ENCODE assay signal across 19 cellular contexts in the genomic region with DNA sequence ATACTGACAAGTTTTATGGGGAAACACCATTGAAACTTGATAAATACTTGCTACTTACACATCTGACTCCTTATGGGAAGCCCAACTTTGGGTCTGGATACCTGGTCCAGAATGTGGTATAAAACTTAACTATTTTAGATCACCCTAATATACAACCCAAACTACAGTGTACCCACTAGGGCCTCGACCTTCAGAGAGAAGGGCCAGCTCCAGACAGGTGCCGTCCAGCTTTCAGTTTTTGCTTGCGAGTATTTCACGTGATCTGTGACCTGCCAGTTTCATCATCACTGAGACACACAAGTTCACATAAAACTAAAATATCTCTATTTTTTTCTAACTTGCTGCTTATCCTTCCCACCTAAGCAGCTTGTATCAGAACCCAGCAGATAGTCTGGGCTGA. TPM values are rescaled to one million over a fixed set of nuclear protein-coding genes. Genes with fewer than 3 reads are reported as not detected.
DNase-seq lines count a peak whose midpoint lies in the region; ATAC-seq, FAIRE-seq and TF ChIP-seq lines count a peak whose summit lies in the region.
"Had no signal": no experiment of that assay in that cellular context is flagged by ENCODE, and none has a peak within 500 bp of the region (broad histone marks: within the 10 kb centered on the region; RNA-seq: fewer than 3 reads in every experiment).

No MANE protein-coding gene starts in this region.

- intact Hi-C loops in K562 (cut with micrococcal nuclease) (no loop called here), HepG2 (cut with micrococcal nuclease; ENCODE audit: unreplicated experiment) (no loop called here)

- no peak overlapping the region for H3K4me3 Mint-ChIP-seq in nephron progenitor cell
- H3K4me3 Mint-ChIP-seq: CD4-positive, alpha-beta memory T cell; H9 had no signal

- H3K9me3 ChIP-seq in K562 (replicated peaks; ENCODE audit: control insufficient read depth, insufficient read depth, low read depth, low read length) (no peaks in the 10 kb centered on the region), HepG2 (ENCODE audit: low read length) (no peaks in the 10 kb centered on the region)

- 18% methylated on average over 4 of the region's 4 CpGs for WGBS in K562 (ENCODE audit: insufficient coverage, low coverage, missing lambda C conversion rate)
- 68% methylated on average over 4 of the region's 4 CpGs for WGBS in HepG2 (ENCODE audit: low lambda C conversion rate)

- H3K4me1 ChIP-seq in K562 (replicated peaks in 1 of 2; ENCODE audit: control insufficient read depth in 2 of 2, insufficient read depth in 2 of 2, low read length in 2 of 2) (peaks cover 0 to 6% of the 10 kb centered on the region in 2 experiments; a peak in 3 of 5 replicates), HepG2 (ENCODE audit: insufficient read depth, low read length) (no peaks in the 10 kb centered on the region)

- H3K4me2 ChIP-seq in K562 (ENCODE audit: insufficient read depth, low read length) (no peak overlapping the region; the same call in 1 of the 2 replicates), HepG2 (ENCODE audit: low read depth, low read length) (no peak overlapping the region)

- H3K9ac ChIP-seq in K562 (ENCODE audit: insufficient read depth in 1 of 2, low read depth in 2 of 2, low read length in 2 of 2) (no peak overlapping the region; a peak in 1 of 4 replicates), HepG2 (ENCODE audit: insufficient read depth, low read depth, low read length) (no peak overlapping the region)
- H3K9ac ChIP-seq: GM23248 had no signal

- H3K27me3 Mint-ChIP-seq in nephron progenitor cell (ENCODE audit: low read depth, poor library complexity): no peaks in the 10 kb centered on the region
- H3K27me3 Mint-ChIP-seq: CD4-positive, alpha-beta memory T cell had no signal

- no peak for TF ChIP-seq CTCF in K562 (IDR thresholded peaks at IDR 0.05 in 2 of 3, conservative IDR thresholded peaks at IDR 0.05 in 1 of 3; ENCODE audit: insufficient read depth in 2 of 3, low read depth in 1 of 3, low read length in 3 of 3)
- no peak for TF ChIP-seq CTCF in HepG2 (CRISPR knock-in tag; IDR thresholded peaks at IDR 0.05)
- TF ChIP-seq CTCF in nephron progenitor cell (IDR thresholded peaks at IDR 0.05): no peak

- no peak for TF ChIP-seq EP300 in K562 (IDR thresholded peaks at IDR 0.05; ENCODE audit: low read length)
- no peak for TF ChIP-seq EP300 in HepG2 (IDR thresholded peaks at IDR 0.05; ENCODE audit: low read depth in 2 of 2, low read length in 2 of 2)
- no peak for TF ChIP-seq EP300 in HepG2 (CRISPR knock-in tag; IDR thresholded peaks at IDR 0.05; ENCODE audit: borderline replicate concordance)

- H3K36me3 Mint-ChIP-seq in nephron progenitor cell (ENCODE audit: low read depth): peaks cover 7% of the 10 kb centered on the region

- no peaks in the 10 kb centered on the region for H3K9me1 ChIP-seq in K562 (ENCODE audit: control insufficient read depth, insufficient read depth, low read length)

- H3K36me3 ChIP-seq in K562 (ENCODE audit: control insufficient read depth, insufficient read depth, low read length) (no peaks in the 10 kb centered on the region), HepG2 (replicated peaks in 1 of 2; ENCODE audit: control insufficient read depth in 1 of 2, insufficient read depth in 2 of 2, low read length in 2 of 2) (no peaks in the 10 kb centered on the region)

- H3K27ac Mint-ChIP-seq in nephron progenitor cell: peak overlapping the region; percentile 25
- H3K27ac Mint-ChIP-seq: H9 had no signal

- no peak overlapping the region for H2AFZ ChIP-seq in K562 (ENCODE audit: low read depth, low read length)
- H2AFZ ChIP-seq in HepG2 (ENCODE audit: low read length): no peak overlapping the region
- H2AFZ ChIP-seq: GM23248 had no signal

- peaks cover 4% of the 10 kb centered on the region for H3K4me1 Mint-ChIP-seq in nephron progenitor cell
- H3K4me1 Mint-ChIP-seq: CD4-positive, alpha-beta memory T cell had no signal

- FAIRE-seq in K562 (lab: Jason Lieb, UNC): peak; percentile 44
- FAIRE-seq in HepG2 (lab: Jason Lieb, UNC): no peak
- FAIRE-seq: GM12891, GM18507 had no signal

- ATAC-seq in K562: peak; percentile 70
- 0 out of 3 replicates have a peak, but pooled peaks have one; percentile 19 for ATAC-seq in HepG2
- ATAC-seq: HCT116 had no signal

- H3K27me3 ChIP-seq in K562 (ENCODE audit: control insufficient read depth in 2 of 2, insufficient read depth in 2 of 2, low read length in 2 of 2) (no peaks in the 10 kb centered on the region), HepG2 (ENCODE audit: control insufficient read depth in 1 of 2, insufficient read depth in 2 of 2, low read length in 2 of 2) (no peaks in the 10 kb centered on the region)

- CTCF ChIA-PET in K562 (lab: Yijun Ruan, JAX; ENCODE audit: low intra/inter-chr PET ratio): no interaction called here
- CTCF ChIA-PET in HepG2 (lab: Yijun Ruan, JAX; ENCODE audit: low intra/inter-chr PET ratio, low total read pairs): no interaction called here

- H3K4me3 ChIP-seq in K562 (no peak overlapping the region), HepG2 (replicated peaks in 1 of 3; ENCODE audit: insufficient read depth in 1 of 3, low read depth in 2 of 3, low read length in 3 of 3) (no peak overlapping the region)
- H3K4me3 ChIP-seq: GM23248 had no signal

- no peaks in the 10 kb centered on the region for H4K20me1 ChIP-seq in K562 (replicated peaks; ENCODE audit: control insufficient read depth, insufficient read depth, low read length)
- no peaks in the 10 kb centered on the region for H4K20me1 ChIP-seq in HepG2 (ENCODE audit: insufficient read depth, low read length)

- no peaks in the 10 kb centered on the region for H3K9me3 Mint-ChIP-seq in nephron progenitor cell
- H3K9me3 Mint-ChIP-seq: CD4-positive, alpha-beta memory T cell; H9 had no signal

- TF ChIP-seq RAD21 in K562 (CRISPR knock-in tag; conservative IDR thresholded peaks at IDR 0.05 in 1 of 2, IDR thresholded peaks at IDR 0.05 in 1 of 2) (no peak), HepG2 (CRISPR knock-in tag; IDR thresholded peaks at IDR 0.05) (no peak)

- no peak for TF ChIP-seq POLR2A in K562 (conservative IDR thresholded peaks at IDR 0.05)
- no peak for TF ChIP-seq POLR2A in HepG2 (IDR thresholded peaks at IDR 0.05; ENCODE audit: insufficient read depth in 1 of 2, low read depth in 2 of 2, low read length in 2 of 2)

- in situ Hi-C loops in K562 (cut with MboI): no loop called here
- in situ Hi-C loops in HepG2 (cut with HindIII; ENCODE audit: extremely low pct_ligation_motif_present, low pct_unique_long_range_greater_than_20kb): no loop called here

- no TSS peak for BruUV-seq in K562 (replicated peaks; lab: Mats Ljungman, UMichigan)
- no TSS peak for BruUV-seq in HepG2 (replicated peaks; lab: Mats Ljungman, UMichigan)

- H3K27ac ChIP-seq in K562 (ENCODE audit: extremely low read depth, low read depth, low read length): no peak overlapping the region
- no peak overlapping the region for H3K27ac ChIP-seq in HepG2 (ENCODE audit: extremely low read length, insufficient read depth, low read length)
- H3K27ac ChIP-seq: GM23248 had no signal

- POLR2A ChIA-PET in K562 (lab: Yijun Ruan, JAX) (interaction anchor here (1.2 to 1.4 kb wide), 3 partner anchors 13 to 19 kb away, joined by 3 to 7 read pairs (median 4); no protein-coding TSS in a partner anchor), HepG2 (lab: Yijun Ruan, JAX) (no interaction called here)

- DNase-seq in K562 (ENCODE audit: extremely low read depth in 1 of 4, low spot score in 3 of 4) (no peak), HepG2 (ENCODE audit: low spot score) (no peak), nephron progenitor cell (no peak), NCI-H1105 treated with DMSO at 0.1 percent for 48 hours (lab: John Stamatoyannopoulos, UW) (no peak), islet precursor cell (no peak), glomerular visceral epithelial cell (ENCODE audit: extremely low spot score) (no peak), SKM-1 treated with dmso at 0.1 percent for 144 hours (lab: John Stamatoyannopoulos, UW; ENCODE audit: unreplicated experiment) (no peak)
- DNase-seq: C1 segment of cervical spinal cord; Calu3; CD4-positive, alpha-beta memory T cell; COR-L47; DMS53; DMS79 treated with DMSO at 0.1 percent for 48 hours; GF-D8; GM23248; H9 had no signal

- no peaks in the 10 kb centered on the region for H3K79me2 ChIP-seq in K562 (ENCODE audit: control insufficient read depth, insufficient read depth, low read length)
- no peaks in the 10 kb centered on the region for H3K79me2 ChIP-seq in HepG2 (ENCODE audit: insufficient read depth, low read length)

RNA-seq across cellular contexts. Expression of a gene that starts 59.3 kb away (rescaled TPM):
- total RNA-seq in K562 (2011; cell fraction: chromatin; rRNA removed; ENCODE audit: low replicate concordance): 205 and 265 TPM in 2 replicates
- total RNA-seq in K562 (2011; cell fraction: nucleolus; rRNA removed): 160 and 166 TPM in 2 replicates
- total RNA-seq in K562 (2011; cell fraction: nucleoplasm; rRNA removed): 355 and 545 TPM in 2 replicates
- total RNA-seq in K562 (2014; rRNA removed) (998 and 1,475 TPM in 2 replicates), K562 (2014; rRNA removed; fragmentation: Illumina TruSeq; extraction: Trizol) (2,429 and 2,625 TPM in 2 replicates), K562 (2015; rRNA removed; fragmentation: Illumina TruSeq; extraction: Trizol) (1,966 and 2,155 TPM in 2 replicates), K562 (2021) (1,574 and 1,710 TPM in 2 replicates), HepG2 (2016; rRNA removed; fragmentation: Illumina TruSeq; extraction: Trizol) (1,582 and 1,828 TPM in 2 replicates)
- polyA plus RNA-seq in K562 (2011; rRNA removed) (1,725 and 2,163 TPM in 2 replicates), K562 (2014; fragmentation: Illumina TruSeq; extraction: Trizol) (2,519 and 2,591 TPM in 2 replicates), K562 (2014; fragmentation: Nextera tagmentation; extraction: Ambion mirVana) (1,000 to 10,000 TPM; 2,367 to 2,942 TPM), K562 (2014; rRNA removed) (2,582 and 2,839 TPM in 2 replicates), HepG2 (2011; rRNA removed) (821 and 1,001 TPM in 2 replicates)
- 410 and 873 TPM in 2 replicates for polyA plus RNA-seq in K562 (2011; cell fraction: cytosol; rRNA removed)
- polyA plus RNA-seq in K562 (2011; cell fraction: nucleus; rRNA removed): 282 and 691 TPM in 2 replicates
- polyA plus RNA-seq in K562 (2012): 2,790 and 3,257 TPM in 2 replicates
- 454 and 610 TPM in 2 replicates for polyA minus RNA-seq in K562 (2011; rRNA and poly(A)+ RNA removed)
- polyA minus RNA-seq in K562 (2011; cell fraction: cytosol; rRNA and poly(A)+ RNA removed): 278 and 319 TPM in 2 replicates
- 49.8 and 108 TPM in 2 replicates for polyA minus RNA-seq in K562 (2011; cell fraction: nucleus; rRNA and poly(A)+ RNA removed)
- 1,696 and 1,837 TPM in 2 replicates for total RNA-seq in HepG2 (2016; cell fraction: cytosol; rRNA removed; fragmentation: Illumina TruSeq; extraction: Trizol; ENCODE audit: low read depth)
- 1,614 and 1,854 TPM in 2 replicates for total RNA-seq in HepG2 (2016; cell fraction: insoluble cytoplasmic fraction; rRNA removed; fragmentation: Illumina TruSeq; extraction: Trizol)
- 2,885 and 2,896 TPM in 2 replicates for total RNA-seq in HepG2 (2016; cell fraction: membrane; rRNA removed; fragmentation: Illumina TruSeq; extraction: Trizol)
- 536 and 570 TPM in 2 replicates for total RNA-seq in HepG2 (2016; cell fraction: nucleus; rRNA removed; fragmentation: Illumina TruSeq; extraction: Trizol)
- polyA plus RNA-seq in HepG2 (2011; cell fraction: cytosol; rRNA removed): 439 and 690 TPM in 2 replicates
- 155 and 199 TPM in 2 replicates for polyA plus RNA-seq in HepG2 (2011; cell fraction: nucleus; rRNA removed)
- polyA plus RNA-seq in HepG2 (2012): 2,415 and 2,431 TPM in 2 replicates
- 1,871 and 1,975 TPM in 2 replicates for polyA plus RNA-seq in HepG2 (2016; cell fraction: cytosol; fragmentation: Illumina TruSeq; extraction: Trizol; ENCODE audit: low read depth)
- 1,486 and 1,548 TPM in 2 replicates for polyA plus RNA-seq in HepG2 (2016; cell fraction: insoluble cytoplasmic fraction; fragmentation: Illumina TruSeq; extraction: Trizol; ENCODE audit: low read depth)
- 2,231 and 2,379 TPM in 2 replicates for polyA plus RNA-seq in HepG2 (2016; cell fraction: membrane; fragmentation: Illumina TruSeq; extraction: Trizol; ENCODE audit: low read depth)
- polyA plus RNA-seq in HepG2 (2016; cell fraction: nucleus; fragmentation: Illumina TruSeq; extraction: Trizol; ENCODE audit: insufficient read depth, low read depth): 898 and 917 TPM in 2 replicates
- polyA minus RNA-seq in HepG2 (2011; rRNA and poly(A)+ RNA removed; ENCODE audit: low replicate concordance): 39.0 and 111 TPM in 2 replicates
- polyA minus RNA-seq in HepG2 (2011; cell fraction: cytosol; rRNA and poly(A)+ RNA removed): 190 and 222 TPM in 2 replicates
- 95.4 and 108 TPM in 2 replicates for polyA minus RNA-seq in HepG2 (2011; cell fraction: nucleus; rRNA and poly(A)+ RNA removed)
